7 cellular contexts compared by ENCODE assay signal in genomic region chr17:3635474-3636153, GRCh38. TPM values are rescaled to one million over a fixed set of nuclear protein-coding genes. Genes with fewer than 3 reads are reported as not detected.
DNase-seq lines count a peak whose midpoint lies in the region; ATAC-seq, FAIRE-seq and TF ChIP-seq lines count a peak whose summit lies in the region.

No MANE protein-coding gene starts in this region.

- intact Hi-C loops in OCI-LY7 (cut with micrococcal nuclease; ENCODE audit: unreplicated experiment), result loop anchor here (1.0 kb wide), 1 partner anchor 77 kb away; no protein-coding TSS in a partner anchor

- peaks cover 26% of the 10 kb centered on the region for H3K4me1 Mint-ChIP-seq in endodermal cell
- peaks cover 32 to 36% of the 10 kb centered on the region in 2 donors for H3K4me1 Mint-ChIP-seq in natural killer cell treated with Interleukin-12 subunit alpha and Interleukin-12 subunit beta and Interleukin-15 and Interleukin-18, amount 100 ng/mL, for 72 hours (ENCODE audit: low read depth in 2 of 2)

- H3K27ac ChIP-seq in OCI-LY7 (ENCODE audit: low read depth, low read length, poor library complexity, severe bottlenecking) (no peak overlapping the region), endodermal cell (ENCODE audit: low read depth, low read length) (no peak overlapping the region)

- H3K4me2 ChIP-seq in OCI-LY7 (ENCODE audit: low read length), result peak overlapping the region; percentile 92

- peaks cover 34% of the 10 kb centered on the region for H3K36me3 Mint-ChIP-seq in endodermal cell (ENCODE audit: low read depth)
- peaks cover 4% of the 10 kb centered on the region for H3K36me3 Mint-ChIP-seq in natural killer cell treated with Interleukin-12 subunit alpha and Interleukin-12 subunit beta and Interleukin-15 and Interleukin-18, amount 100 ng/mL, for 72 hours

- CTCF ChIA-PET in OCI-LY7 (lab: Charles Lee; ENCODE audit: unreplicated experiment), result interaction anchor here (0.6 kb wide), 1 partner anchor 98 kb away, joined by 3 read pairs; no protein-coding TSS in a partner anchor

- no peaks in the 10 kb centered on the region for H4K20me1 ChIP-seq in OCI-LY7 (ENCODE audit: insufficient read depth, low read length)

- H3K4me3 ChIP-seq in OCI-LY7 (ENCODE audit: low read depth, low read length, poor library complexity, severe bottlenecking), result peak overlapping the region; percentile 90
- peak overlapping the region; percentile 93 for H3K4me3 ChIP-seq in endodermal cell (ENCODE audit: low read length)

- H3K9me3 ChIP-seq in OCI-LY7 (ENCODE audit: low read length) (no peaks in the 10 kb centered on the region), endodermal cell (ENCODE audit: control insufficient read depth, low read length) (no peaks in the 10 kb centered on the region)

- H3K4me1 ChIP-seq in OCI-LY7 (ENCODE audit: insufficient read depth, low read length, poor library complexity, severe bottlenecking), result peaks cover 13% of the 10 kb centered on the region
- H3K4me1 ChIP-seq in endodermal cell (ENCODE audit: control insufficient read depth, insufficient read depth, low read length), result peaks cover 9% of the 10 kb centered on the region

- peak overlapping the region; percentile 92 for H3K4me3 Mint-ChIP-seq in endodermal cell
- H3K4me3 Mint-ChIP-seq in natural killer cell treated with Interleukin-12 subunit alpha and Interleukin-12 subunit beta and Interleukin-15 and Interleukin-18, amount 100 ng/mL, for 72 hours, result peak overlapping the region; percentile 89

- 2 to 24% methylated on average over 23 to 38 of the region's 38 CpGs for WGBS in endodermal cell (ENCODE audit: insufficient coverage in 1 of 2, insufficient read length in 1 of 2), 2 experiments

- DNase-seq in OCI-LY7 (ENCODE audit: low spot score), result no peak
- DNase-seq in endodermal cell, result no peak
- DNase-seq in natural killer cell treated with Interleukin-12 subunit alpha and Interleukin-12 subunit beta and Interleukin-15 and Interleukin-18, amount 100 ng/mL, for 72 hours (ENCODE audit: low spot score), result no peak
- no peak for DNase-seq in effector CD8-positive, alpha-beta T cell (lab: John Stamatoyannopoulos, UW)
- no peak for DNase-seq in NCI-H1436 (lab: John Stamatoyannopoulos, UW)
- DNase-seq in GM12891 (ENCODE audit: insufficient read length, low spot score), result no peak

- peak overlapping the region; percentile 77 for H3K9ac ChIP-seq in endodermal cell (ENCODE audit: extremely low read depth, low read length, poor library complexity, severe bottlenecking)

- no peak for FAIRE-seq in GM12891 (lab: Jason Lieb, UNC)

- no peaks in the 10 kb centered on the region; the same call in 1 of the 2 replicates for H3K79me2 ChIP-seq in OCI-LY7 (ENCODE audit: insufficient read depth, low read depth, low read length)

- ATAC-seq in GM21447 (IDR thresholded peaks at IDR 0.05; ENCODE audit: unreplicated experiment), result peak; percentile 12
- ATAC-seq in natural killer cell treated with Interleukin-12 subunit alpha and Interleukin-12 subunit beta and Interleukin-15 and Interleukin-18, amount 100 ng/mL, for 72 hours, result no peak

- no peaks in the 10 kb centered on the region for H3K27me3 ChIP-seq in endodermal cell (ENCODE audit: control insufficient read depth, insufficient read depth, low read length, poor library complexity, severe bottlenecking)

- TF ChIP-seq POLR2A in GM12891 (IDR thresholded peaks at IDR 0.05; ENCODE audit: low read depth, low read length), result no peak

- peak overlapping the region; percentile 50 for H2AFZ ChIP-seq in OCI-LY7 (ENCODE audit: low read length)

- no peaks in the 10 kb centered on the region for H3K9me2 ChIP-seq in OCI-LY7 (ENCODE audit: insufficient read depth, low read length)

- POLR2A ChIA-PET in OCI-LY7 (lab: Charles Lee), result interaction anchor here (0.7 to 1.3 kb wide), 5 partner anchors 8 to 74 kb away, joined by 3 to 5 read pairs (median 3); no protein-coding TSS in a partner anchor

- TF ChIP-seq CTCF in OCI-LY7 (conservative IDR thresholded peaks at IDR 0.05; ENCODE audit: low read length) (0 out of 2 replicates have a peak, but pooled peaks have one; percentile 17), endodermal cell (conservative IDR thresholded peaks at IDR 0.05) (no peak)

- H3K27ac Mint-ChIP-seq in endodermal cell, result peak overlapping the region; percentile 78
- peak overlapping the region; percentile 51 to 81 for H3K27ac Mint-ChIP-seq in natural killer cell treated with Interleukin-12 subunit alpha and Interleukin-12 subunit beta and Interleukin-15 and Interleukin-18, amount 100 ng/mL, for 72 hours

- H3K9me3 Mint-ChIP-seq in endodermal cell, result no peaks in the 10 kb centered on the region
- no peaks in the 10 kb centered on the region for H3K9me3 Mint-ChIP-seq in natural killer cell treated with Interleukin-12 subunit alpha and Interleukin-12 subunit beta and Interleukin-15 and Interleukin-18, amount 100 ng/mL, for 72 hours

- no TSS peak for BruUV-seq in OCI-LY7 (replicated peaks; lab: Mats Ljungman, UMichigan)

- H3K36me3 ChIP-seq in OCI-LY7 (ENCODE audit: insufficient read depth, low read length) (peaks cover 4% of the 10 kb centered on the region; the same call in 1 of the 2 replicates), endodermal cell (ENCODE audit: control insufficient read depth, insufficient read depth, low read length) (peaks cover 22% of the 10 kb centered on the region)

- no peaks in the 10 kb centered on the region for H3K27me3 Mint-ChIP-seq in endodermal cell (ENCODE audit: insufficient read depth)
- no peaks in the 10 kb centered on the region for H3K27me3 Mint-ChIP-seq in natural killer cell treated with Interleukin-12 subunit alpha and Interleukin-12 subunit beta and Interleukin-15 and Interleukin-18, amount 100 ng/mL, for 72 hours

TF ChIP-seq in GM12891, 5 proteins besides CTCF, POLR2A, EP300 and RAD21:
- TF ChIP-seq SPI1 (IDR thresholded peaks at IDR 0.05; ENCODE audit: low read depth, low read length) (no peak), POLR2AphosphoS5 (IDR thresholded peaks at IDR 0.05; ENCODE audit: low read depth, low read length) (no peak)

RNA-seq across cellular contexts. Expression of gene SHPK, which starts 0.4 kb away (rescaled TPM):
- 17.0 and 21.4 TPM in 2 replicates for total RNA-seq in OCI-LY7 (2014; rRNA removed; shearing (Covaris generic))
- total RNA-seq in OCI-LY7 (2022), result 15.7 and 16.9 TPM in 2 replicates
- total RNA-seq in endodermal cell, result 10 to 100 TPM; 35.2 to 46.4 TPM
- polyA plus RNA-seq in endodermal cell (2013, experiment 1 of 2), result 18.2 TPM
- polyA plus RNA-seq in endodermal cell (2013, experiment 2 of 2), result 18.6 TPM
- total RNA-seq in natural killer cell treated with Interleukin-12 subunit alpha and Interleukin-12 subunit beta and Interleukin-15 and Interleukin-18, amount 100 ng/mL, for 72 hours, result 100 to 1,000 TPM in 1 of 2 donors, 10 to 100 TPM in 1; 67.2 to 121 TPM
- 5.2 TPM for polyA plus RNA-seq in GM12891 (2012; ENCODE audit: low read depth, missing spikeins)

RNA-seq across cellular contexts. Expression of gene CTNS, which starts 0.9 kb away (rescaled TPM):
- total RNA-seq in OCI-LY7 (2014; rRNA removed; shearing (Covaris generic)), result 5.6 and 6.7 TPM in 2 replicates
- total RNA-seq in OCI-LY7 (2022) (11.9 and 13.6 TPM in 2 replicates), endodermal cell (10 to 100 TPM; 17.2 to 18.8 TPM)
- polyA plus RNA-seq in endodermal cell (2013, experiment 1 of 2), result 16.9 TPM
- polyA plus RNA-seq in endodermal cell (2013, experiment 2 of 2), result 14.1 TPM
- 10 to 100 TPM; 11.1 to 24.5 TPM for total RNA-seq in natural killer cell treated with Interleukin-12 subunit alpha and Interleukin-12 subunit beta and Interleukin-15 and Interleukin-18, amount 100 ng/mL, for 72 hours
- polyA plus RNA-seq in GM12891 (2012; ENCODE audit: low read depth, missing spikeins), result 4.8 TPM

RNA-seq across cellular contexts. Expression of gene TRPV1, which starts 26.4 kb away (rescaled TPM):
- 2.2 and 2.7 TPM in 2 replicates for total RNA-seq in OCI-LY7 (2014; rRNA removed; shearing (Covaris generic))
- total RNA-seq in OCI-LY7 (2022) (2.9 and 4.5 TPM in 2 replicates), endodermal cell (1 to 10 TPM; 8.0 to 9.2 TPM)
- polyA plus RNA-seq in endodermal cell (2013, experiment 1 of 2), result 5.1 TPM
- 4.4 TPM for polyA plus RNA-seq in endodermal cell (2013, experiment 2 of 2)
- total RNA-seq in natural killer cell treated with Interleukin-12 subunit alpha and Interleukin-12 subunit beta and Interleukin-15 and Interleukin-18, amount 100 ng/mL, for 72 hours, result 100 to 1,000 TPM in 1 of 2 donors, 10 to 100 TPM in 1; 94.3 to 123 TPM
- polyA plus RNA-seq in GM12891 (2012; ENCODE audit: low read depth, missing spikeins), result 1.7 TPM

RNA-seq across cellular contexts. Expression of gene TAX1BP3, which starts 32.8 kb away (rescaled TPM):
- total RNA-seq in OCI-LY7 (2014; rRNA removed; shearing (Covaris generic)), result 12.4 and 19.8 TPM in 2 replicates
- 24.3 and 24.8 TPM in 2 replicates for total RNA-seq in OCI-LY7 (2022)
- total RNA-seq in endodermal cell, result 10 to 100 TPM; 69.6 to 86.8 TPM
- polyA plus RNA-seq in endodermal cell (2013, experiment 1 of 2), result 68.5 TPM
- polyA plus RNA-seq in endodermal cell (2013, experiment 2 of 2), result 73.9 TPM
- 100 to 1,000 TPM; 135 to 204 TPM for total RNA-seq in natural killer cell treated with Interleukin-12 subunit alpha and Interleukin-12 subunit beta and Interleukin-15 and Interleukin-18, amount 100 ng/mL, for 72 hours
- polyA plus RNA-seq in GM12891 (2012; ENCODE audit: low read depth, missing spikeins), result 16.1 TPM

RNA-seq across cellular contexts. Expression of gene EMC6, which starts 33.0 kb away (rescaled TPM):
- 32.5 and 36.0 TPM in 2 replicates for total RNA-seq in OCI-LY7 (2014; rRNA removed; shearing (Covaris generic))
- total RNA-seq in OCI-LY7 (2022) (53.7 and 54.6 TPM in 2 replicates), endodermal cell (10 to 100 TPM; 59.4 to 69.5 TPM)
- polyA plus RNA-seq in endodermal cell (2013, experiment 1 of 2), result 77.3 TPM
- polyA plus RNA-seq in endodermal cell (2013, experiment 2 of 2), result 68.2 TPM
- total RNA-seq in natural killer cell treated with Interleukin-12 subunit alpha and Interleukin-12 subunit beta and Interleukin-15 and Interleukin-18, amount 100 ng/mL, for 72 hours, result 10 to 100 TPM; 43.7 to 56.2 TPM
- 64.0 TPM for polyA plus RNA-seq in GM12891 (2012; ENCODE audit: low read depth, missing spikeins)

Comparison
In these comparisons a context has a peak if more than half of its experiments do, and no peak if none do; other contexts are left out.
1. RNA of gene TRPV1, which starts 26.4 kb away (total RNA-seq): 94.3 to 123 TPM in natural killer cell treated with Interleukin-12 subunit alpha and Interleukin-12 subunit beta and Interleukin-15 and Interleukin-18, amount 100 ng/mL, for 72 hours; 8.0 to 9.2 TPM in endodermal cell and 2.2 to 4.5 TPM in OCI-LY7; every median in the first group is over 4 times any median in the second.